ENCODE assay signal across 8 cellular contexts in genomic region chrY:2934861-2935605, GRCh38. TPM values are rescaled to one million over a fixed set of nuclear protein-coding genes. Genes with fewer than 3 reads are reported as not detected.
DNase-seq lines count a peak whose midpoint lies in the region; ATAC-seq and TF ChIP-seq lines count a peak whose summit lies in the region.

Gene ZFY, plus strand, starts transcription at chrY:2935381. Its CDS starts 18,556 bp downstream, at chrY:2953937.

- H3K9me3 ChIP-seq in heart left ventricle = no peaks in the 10 kb centered on the region

- DNase-seq in HS-5 (ENCODE audit: low read depth) (peak; percentile 26), heart left ventricle (peak in 3 of 5 donors; percentile 57 to 81 (median 63)), NCI-H2029 treated with DMSO at 0.1 percent for 48 hours (lab: John Stamatoyannopoulos, UW) (no peak), NCI-H1436 (lab: John Stamatoyannopoulos, UW) (no peak), mucosa of gallbladder (ENCODE audit: low spot score) (no peak)
- DNase-seq in activated CD4-positive, alpha-beta memory T cell treated with anti-CD3 and anti-CD28 coated beads for 36 hours = peak; percentile 72
- peak; percentile 56 to 64 for DNase-seq in stimulated activated CD4-positive, alpha-beta T cell treated with anti-CD3 and anti-CD28 coated beads, Interleukin-4, amount 100 ng/mL, for 4 hours

- peaks cover 0 to 9% (median 0%) of the 10 kb centered on the region in 9 donors for H3K36me3 ChIP-seq in heart left ventricle

- H3K4me3 ChIP-seq in heart left ventricle = peak within 1 kb of the TSS in 7 of 12 donors; percentile 58 to 89 (median 75)

- CTCF ChIA-PET in activated CD4-positive, alpha-beta memory T cell treated with anti-CD3 and anti-CD28 coated beads for 36 hours (lab: Charles Lee) = interaction anchor here (1.2 kb wide), 1 partner anchor 47 kb away, joined by 3 read pairs; no protein-coding TSS in a partner anchor

- peak within 1 kb of the TSS; percentile 82 for H3K4me3 Mint-ChIP-seq in activated CD4-positive, alpha-beta memory T cell treated with anti-CD3 and anti-CD28 coated beads for 36 hours

- ATAC-seq in GM19035 (IDR thresholded peaks at IDR 0.05; ENCODE audit: unreplicated experiment) (peak; percentile 35), heart left ventricle (peak in 2 of 4 donors; percentile 59 to 71)

- intact Hi-C loops in activated CD4-positive, alpha-beta memory T cell treated with anti-CD3 and anti-CD28 coated beads for 36 hours (cut with micrococcal nuclease) = loop anchor here (1.0 to 5.0 kb wide), 2 partner anchors 22 to 93 kb away; partner anchors contain the start of gene RPS4Y1
- intact Hi-C loops in heart left ventricle (cut with DNase I) = loop anchor here in 4 of 10 donors (10.0 kb wide), 2 partner anchors 80 to 90 kb away; partner anchors contain the start of gene RPS4Y1 (in 3 of the 4)

- H3K36me3 Mint-ChIP-seq in activated CD4-positive, alpha-beta memory T cell treated with anti-CD3 and anti-CD28 coated beads for 36 hours = peaks cover 6% of the 10 kb centered on the region

- H3K4me1 Mint-ChIP-seq in activated CD4-positive, alpha-beta memory T cell treated with anti-CD3 and anti-CD28 coated beads for 36 hours (ENCODE audit: low read depth) = peaks cover 21% of the 10 kb centered on the region

- H3K9me3 Mint-ChIP-seq in activated CD4-positive, alpha-beta memory T cell treated with anti-CD3 and anti-CD28 coated beads for 36 hours = no peaks in the 10 kb centered on the region

- H3K27ac ChIP-seq in heart left ventricle = peak within 1 kb of the TSS in 7 of 12 donors; percentile 96 to 100 (median 99)

- WGBS in heart left ventricle, 4 donors = 0 to 1% methylated on average over 80 to 83 of the region's 83 CpGs; no CpG with 5 or more reads in 2 of the 4 donors

- no peak for TF ChIP-seq POLR2A in heart left ventricle (IDR thresholded peaks at IDR 0.05)

- no peaks in the 10 kb centered on the region for H3K27me3 Mint-ChIP-seq in activated CD4-positive, alpha-beta memory T cell treated with anti-CD3 and anti-CD28 coated beads for 36 hours

- no peaks in the 10 kb centered on the region for H3K27me3 ChIP-seq in heart left ventricle

- POLR2A ChIA-PET in activated CD4-positive, alpha-beta memory T cell treated with anti-CD3 and anti-CD28 coated beads for 36 hours (lab: Charles Lee) = no interaction called here

- H3K27ac Mint-ChIP-seq in activated CD4-positive, alpha-beta memory T cell treated with anti-CD3 and anti-CD28 coated beads for 36 hours = peak within 1 kb of the TSS; percentile 97

- no peak for TF ChIP-seq CTCF in heart left ventricle (IDR thresholded peaks at IDR 0.05)

- H3K4me1 ChIP-seq in heart left ventricle = peaks cover 0 to 30% (median 1%) of the 10 kb centered on the region in 12 donors

RNA-seq across cellular contexts. Expression of gene ZFY, which starts in this region (rescaled TPM):
- total RNA-seq in activated CD4-positive, alpha-beta memory T cell treated with anti-CD3 and anti-CD28 coated beads for 36 hours = 10 to 100 TPM; 13.0 to 13.1 TPM
- total RNA-seq in heart left ventricle (10 to 100 TPM in 4 of 9 donors, not detected in 5; 13.8 to 15.4 (median 14.2) TPM), mucosa of gallbladder (0.09 TPM)
- polyA plus RNA-seq in heart left ventricle = 1 to 10 TPM; 2.9 to 4.4 TPM

Comparison
In these comparisons a context has a peak if more than half of its experiments do, and no peak if none do; other contexts are left out.
1. DNase-seq: peak in HS-5 (single experiment), activated CD4-positive, alpha-beta memory T cell treated with anti-CD3 and anti-CD28 coated beads for 36 hours (single experiment), heart left ventricle (3 of 5) and stimulated activated CD4-positive, alpha-beta T cell treated with anti-CD3 and anti-CD28 coated beads, Interleukin-4, amount 100 ng/mL, for 4 hours (2 of 2); none in NCI-H2029 treated with DMSO at 0.1 percent for 48 hours (single experiment), NCI-H1436 (single experiment) and mucosa of gallbladder (single experiment).